13 cellular contexts compared by ENCODE assay signal in genomic region chr6:161169060-161169459, GRCh38.
DNase-seq lines count a peak whose midpoint lies in the region; ATAC-seq and TF ChIP-seq lines count a peak whose summit lies in the region.
"Had no signal": no experiment of that assay in that cellular context is flagged by ENCODE, and none has a peak within 500 bp of the region (broad histone marks: within the 10 kb centered on the region; RNA-seq: fewer than 3 reads in every experiment).

No MANE protein-coding gene starts in this region.

- peak overlapping the region in 6 of 8 donors; percentile 3 to 68 (median 47) for H3K4me3 Mint-ChIP-seq in naive B cell
- H3K4me3 Mint-ChIP-seq: activated T-helper 1 cell treated with anti-CD3 and anti-CD28 coated beads, Interleukin-12 subunit alpha, Interleukin-12 subunit beta, Interleukin-2, Interleukin-4 antibody, amounts not matched to agents 30 ng/mL and 10 ng/mL and 1 ng/mL, durations not matched to agents 14 hours and 24 hours and 36 hours; CD4-positive, alpha-beta memory T cell; stimulated activated memory B cell treated with anti-CD40 and anti-IgM and Interleukin-4, amounts not matched to agents 10 μg/mL and 1 μg/mL and 100 μg/mL, for 72 hours had no signal

- no peaks in the 10 kb centered on the region for H3K79me2 ChIP-seq in Karpas-422 (ENCODE audit: low read length)

- H3K27ac Mint-ChIP-seq in naive B cell: peak overlapping the region in 4 of 6 donors; percentile 25 to 87 (median 76)
- H3K27ac Mint-ChIP-seq: activated T-helper 1 cell treated with anti-CD3 and anti-CD28 coated beads, Interleukin-12 subunit alpha, Interleukin-12 subunit beta, Interleukin-2, Interleukin-4 antibody, amounts not matched to agents 30 ng/mL and 10 ng/mL and 1 ng/mL, durations not matched to agents 14 hours and 24 hours and 36 hours had no signal

- ATAC-seq in naive B cell (ENCODE audit: low read depth in 2 of 2): no peak
- ATAC-seq: stimulated activated memory B cell treated with anti-CD40 and anti-IgM and Interleukin-4, amounts not matched to agents 10 μg/mL and 1 μg/mL and 100 μg/mL, for 72 hours had no signal

- H3K4me3 ChIP-seq in Karpas-422 (ENCODE audit: low read length) (peak overlapping the region; percentile 49), astrocyte of the spinal cord (ENCODE audit: low read depth, low read length) (no peak overlapping the region)
- H3K4me3 ChIP-seq: sigmoid colon, upper lobe of right lung had no signal

- no peaks in the 10 kb centered on the region for H3K9me2 ChIP-seq in Karpas-422 (replicated peaks; ENCODE audit: insufficient read depth, low read length)

- peaks cover 42% of the 10 kb centered on the region for H3K4me1 ChIP-seq in Karpas-422 (ENCODE audit: low read length)
- H3K4me1 ChIP-seq: upper lobe of right lung had no signal

- in situ Hi-C loops in G401 (cut with HindIII; ENCODE audit: low sequenced_read_pairs): no loop called here
- in situ Hi-C loops in astrocyte of the spinal cord (cut with HindIII; ENCODE audit: low sequenced_read_pairs): no loop called here

- H3K27me3 Mint-ChIP-seq in naive B cell: peaks cover 0 to 3% (median 0%) of the 10 kb centered on the region in 3 donors
- H3K27me3 Mint-ChIP-seq: CD4-positive, alpha-beta memory T cell; stimulated activated memory B cell treated with anti-CD40 and anti-IgM and Interleukin-4, amounts not matched to agents 10 μg/mL and 1 μg/mL and 100 μg/mL, for 72 hours had no signal

- no peaks in the 10 kb centered on the region for H4K20me1 ChIP-seq in Karpas-422 (ENCODE audit: insufficient read depth, low read depth, low read length)

- peak overlapping the region; percentile 97 for H3K27ac ChIP-seq in Karpas-422 (ENCODE audit: low read length)
- H3K27ac ChIP-seq: neutrophil, upper lobe of right lung had no signal

- no peaks in the 10 kb centered on the region for H3K36me3 ChIP-seq in Karpas-422 (ENCODE audit: insufficient read depth, low read length)
- H3K36me3 ChIP-seq: neutrophil, upper lobe of right lung had no signal

- peaks cover 30 to 34% (median 33%) of the 10 kb centered on the region in 3 donors for H3K4me1 Mint-ChIP-seq in naive B cell

- no peak overlapping the region; the same call in 1 of the 2 replicates for H2AFZ ChIP-seq in Karpas-422 (ENCODE audit: low read length)

- no peaks in the 10 kb centered on the region for H3K9me3 ChIP-seq in Karpas-422 (ENCODE audit: low read length)
- H3K9me3 ChIP-seq: neutrophil, sigmoid colon, upper lobe of right lung had no signal

- peak overlapping the region; percentile 65 for H3K9ac ChIP-seq in Karpas-422 (ENCODE audit: low read length)

- no peaks in the 10 kb centered on the region for H3K27me3 ChIP-seq in Karpas-422 (ENCODE audit: low read length)
- H3K27me3 ChIP-seq: neutrophil, sigmoid colon, upper lobe of right lung had no signal

- DNase-seq in G401 (ENCODE audit: low spot score): peak; percentile 8
- DNase-seq in Karpas-422: peak; percentile 76
- DNase-seq in astrocyte of the spinal cord (ENCODE audit: low read depth, low spot score): peak; percentile 28
- no peak for DNase-seq in naive B cell
- no peak for DNase-seq in NCI-H128 (lab: John Stamatoyannopoulos, UW; ENCODE audit: unreplicated experiment)
- no peak for DNase-seq in NCI-H2196 treated with DMSO at 0.1 percent for 48 hours (lab: John Stamatoyannopoulos, UW; ENCODE audit: unreplicated experiment)
- DNase-seq in activated CD8-positive, alpha-beta memory T cell treated with anti-CD3 and anti-CD28 coated beads, Interleukin-2, amount 50 U/mL, for 4 hours: no peak
- DNase-seq: CD4-positive, alpha-beta memory T cell; upper lobe of right lung had no signal

- TF ChIP-seq CTCF in astrocyte of the spinal cord (IDR thresholded peaks at IDR 0.05; ENCODE audit: low read depth, low read length): no peak

- H3K9me3 Mint-ChIP-seq in naive B cell: peaks cover 0 to 12% (median 4%) of the 10 kb centered on the region in 7 donors

- H3K36me3 Mint-ChIP-seq in naive B cell: peaks cover 0 to 5% of the 10 kb centered on the region in 2 donors
- H3K36me3 Mint-ChIP-seq: stimulated activated memory B cell treated with anti-CD40 and anti-IgM and Interleukin-4, amounts not matched to agents 10 μg/mL and 1 μg/mL and 100 μg/mL, for 72 hours had no signal

- H3K4me2 ChIP-seq in Karpas-422 (ENCODE audit: low read depth, low read length, poor library complexity, severe bottlenecking): peak overlapping the region; percentile 75

Comparison
In these comparisons a context has a peak if more than half of its experiments do, and no peak if none do; other contexts are left out.
1. DNase-seq: peak in G401 (single experiment), Karpas-422 (single experiment) and astrocyte of the spinal cord (single experiment); none in naive B cell (single experiment), NCI-H128 (single experiment), NCI-H2196 treated with DMSO at 0.1 percent for 48 hours (single experiment) and activated CD8-positive, alpha-beta memory T cell treated with anti-CD3 and anti-CD28 coated beads, Interleukin-2, amount 50 U/mL, for 4 hours (single experiment).